ENCODE assay signal across 8 cellular contexts in the genomic region with DNA sequence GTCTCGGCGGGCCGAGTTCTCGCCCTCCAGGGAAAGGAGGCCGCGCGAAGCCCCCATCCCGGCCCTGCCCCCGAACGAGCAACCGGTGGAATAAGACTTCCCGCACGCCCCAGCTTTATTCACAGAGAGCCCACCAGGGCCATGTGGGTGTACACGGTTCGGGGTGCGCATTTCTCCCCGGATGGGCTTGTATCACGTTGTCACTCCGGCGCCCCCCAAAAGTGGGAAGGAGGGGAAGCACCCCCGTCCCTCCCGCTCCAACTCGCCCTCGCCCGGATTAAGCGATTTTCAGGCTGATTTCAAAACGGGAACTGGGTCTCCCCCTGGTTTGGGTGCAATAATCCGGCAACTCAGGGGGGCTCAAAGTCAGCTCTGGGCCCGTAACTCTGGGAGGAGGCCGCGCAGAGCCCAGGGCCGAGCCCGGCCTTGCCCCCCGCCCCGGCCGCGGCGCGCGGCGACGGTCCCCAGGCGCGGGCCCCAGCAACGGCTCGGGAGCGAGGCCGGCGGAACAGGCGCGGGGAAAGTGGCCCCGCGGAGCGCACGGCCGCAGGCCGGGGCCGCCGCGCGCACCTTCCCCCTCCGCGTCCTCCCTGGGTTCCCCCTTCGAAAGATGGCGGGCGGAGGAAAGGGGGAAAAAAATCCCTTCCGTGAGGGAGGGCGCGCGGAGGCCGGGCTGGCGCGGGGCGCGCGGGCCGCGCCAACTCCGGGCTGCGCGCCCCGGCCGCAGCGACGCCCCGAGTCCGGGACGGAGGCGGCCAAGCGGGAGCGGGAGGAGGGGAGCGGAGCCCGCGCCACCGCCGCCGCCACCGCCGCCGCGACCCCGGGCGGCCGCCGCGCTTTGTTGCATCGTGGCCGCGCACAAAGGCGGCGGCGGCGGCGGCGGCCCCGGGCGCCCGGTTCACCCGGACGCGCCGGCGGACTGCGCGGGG. TPM values are rescaled to one million over a fixed set of nuclear protein-coding genes. Genes with fewer than 3 reads are reported as not detected.
DNase-seq lines count a peak whose midpoint lies in the region; ATAC-seq and TF ChIP-seq lines count a peak whose summit lies in the region.

No MANE protein-coding gene starts in this region.

- no peaks in the 10 kb centered on the region for H3K9me3 ChIP-seq in CD8-positive, alpha-beta memory T cell (ENCODE audit: low read length)
- H3K9me3 ChIP-seq in muscle layer of duodenum (ENCODE audit: control insufficient read depth in 1 of 2, low read length in 2 of 2): no peaks in the 10 kb centered on the region
- H3K9me3 ChIP-seq in upper lobe of right lung: no peaks in the 10 kb centered on the region

- peaks cover 13 to 15% of the 10 kb centered on the region in 2 donors for H3K27me3 Mint-ChIP-seq in CD8-positive, alpha-beta memory T cell
- H3K27me3 Mint-ChIP-seq in endothelial cell (ENCODE audit: unreplicated experiment): peaks cover 7% of the 10 kb centered on the region

- H3K9me3 Mint-ChIP-seq in CD8-positive, alpha-beta memory T cell: no peaks in the 10 kb centered on the region
- H3K9me3 Mint-ChIP-seq in endothelial cell (ENCODE audit: unreplicated experiment): no peaks in the 10 kb centered on the region

- no peak for TF ChIP-seq EP300 in Ishikawa (IDR thresholded peaks at IDR 0.05; ENCODE audit: borderline replicate concordance)

- ATAC-seq in upper lobe of right lung: no peak

- H3K4me3 ChIP-seq in CD8-positive, alpha-beta memory T cell (ENCODE audit: low read length): peak overlapping the region; percentile 80
- H3K4me3 ChIP-seq in muscle layer of duodenum (ENCODE audit: low read depth in 1 of 2, low read length in 2 of 2): peak overlapping the region; percentile 79 to 84
- H3K4me3 ChIP-seq in upper lobe of right lung: peak overlapping the region; percentile 60

- CTCF ChIA-PET in CD8-positive, alpha-beta memory T cell (lab: Charles Lee): no interaction called here

- peaks cover 28% of the 10 kb centered on the region for H3K4me1 ChIP-seq in CD8-positive, alpha-beta memory T cell (ENCODE audit: insufficient read depth, low read length)
- H3K4me1 ChIP-seq in muscle layer of duodenum (ENCODE audit: control insufficient read depth in 1 of 2, insufficient read depth in 2 of 2, low read length in 2 of 2) (peaks cover 0 to 40% of the 10 kb centered on the region in 2 donors), upper lobe of right lung (peaks cover 34% of the 10 kb centered on the region)

- TF ChIP-seq CTCF in GM20000 (IDR thresholded peaks at IDR 0.05; ENCODE audit: extremely low read depth, missing control alignments) (no peak), endothelial cell (IDR thresholded peaks at IDR 0.05; ENCODE audit: unreplicated experiment) (no peak), upper lobe of right lung (IDR thresholded peaks at IDR 0.05) (no peak)

- H3K27me3 ChIP-seq in CD8-positive, alpha-beta memory T cell (ENCODE audit: insufficient read depth, low read length, poor library complexity, severe bottlenecking): peaks cover 20% of the 10 kb centered on the region
- H3K27me3 ChIP-seq in muscle layer of duodenum (ENCODE audit: low read depth, low read length) (no peaks in the 10 kb centered on the region), upper lobe of right lung (no peaks in the 10 kb centered on the region)

- intact Hi-C loops in upper lobe of right lung (cut with DNase I): no loop called here

- peaks cover 0 to 10% (median 0%) of the 10 kb centered on the region in 3 donors for H3K36me3 Mint-ChIP-seq in CD8-positive, alpha-beta memory T cell
- H3K36me3 Mint-ChIP-seq in endothelial cell (ENCODE audit: low read depth, unreplicated experiment): no peaks in the 10 kb centered on the region

- H3K36me3 ChIP-seq in CD8-positive, alpha-beta memory T cell (ENCODE audit: insufficient read depth, low read length): no peaks in the 10 kb centered on the region
- H3K36me3 ChIP-seq in muscle layer of duodenum (ENCODE audit: control insufficient read depth in 1 of 2, insufficient read depth in 2 of 2, low read length in 2 of 2) (no peaks in the 10 kb centered on the region), upper lobe of right lung (no peaks in the 10 kb centered on the region)

- peak overlapping the region; percentile 87 to 98 (median 92) for H3K4me3 Mint-ChIP-seq in CD8-positive, alpha-beta memory T cell
- H3K4me3 Mint-ChIP-seq in endothelial cell (ENCODE audit: unreplicated experiment): peak overlapping the region; percentile 96

- H3K27ac ChIP-seq in CD8-positive, alpha-beta memory T cell (ENCODE audit: low read depth, low read length): peak overlapping the region; percentile 69
- H3K27ac ChIP-seq in muscle layer of duodenum (ENCODE audit: low read length) (peak overlapping the region; percentile 76), upper lobe of right lung (peak overlapping the region; percentile 75)

- POLR2A ChIA-PET in CD8-positive, alpha-beta memory T cell (lab: Charles Lee): interaction anchor here (2.2 kb wide), 1 partner anchor 42 kb away, joined by 13 read pairs; the partner anchor contains the start of gene BRD3OS

- H3K27ac Mint-ChIP-seq in CD8-positive, alpha-beta memory T cell: peak overlapping the region; percentile 59 to 98 (median 88)
- no peak overlapping the region for H3K27ac Mint-ChIP-seq in endothelial cell (ENCODE audit: unreplicated experiment)

- peak; percentile 46 to 68 (median 52) for DNase-seq in CD8-positive, alpha-beta memory T cell
- peak; percentile 72 for DNase-seq in GM20000 (ENCODE audit: low spot score)
- peak; percentile 36 to 37 for DNase-seq in activated CD4-positive, alpha-beta T cell treated with anti-CD3 and anti-CD28 coated beads, Interleukin-2, amount 50 U/mL, for 48 hours
- peak; percentile 44 for DNase-seq in endothelial cell (ENCODE audit: low spot score)
- DNase-seq in upper lobe of right lung: peak; percentile 70
- no peak for DNase-seq in DMS153 treated with DMSO at 0.1 percent for 48 hours (lab: John Stamatoyannopoulos, UW; ENCODE audit: unreplicated experiment)

- TF ChIP-seq RAD21 in Ishikawa (IDR thresholded peaks at IDR 0.05; ENCODE audit: low read depth): no peak

- peaks cover 30 to 49% (median 32%) of the 10 kb centered on the region in 3 donors for H3K4me1 Mint-ChIP-seq in CD8-positive, alpha-beta memory T cell
- H3K4me1 Mint-ChIP-seq in endothelial cell (ENCODE audit: unreplicated experiment): peaks cover 15% of the 10 kb centered on the region

TF ChIP-seq in Ishikawa, 13 proteins besides CTCF, POLR2A, EP300 and RAD21:
- TF ChIP-seq, protein P1, sequence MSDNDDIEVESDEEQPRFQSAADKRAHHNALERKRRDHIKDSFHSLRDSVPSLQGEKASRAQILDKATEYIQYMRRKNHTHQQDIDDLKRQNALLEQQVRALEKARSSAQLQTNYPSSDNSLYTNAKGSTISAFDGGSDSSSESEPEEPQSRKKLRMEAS (IDR thresholded peaks at IDR 0.05): 0 out of 2 replicates have a peak, but pooled peaks have one; percentile 13
- TF ChIP-seq TAF1 (IDR thresholded peaks at IDR 0.05; ENCODE audit: low read depth): no peak; the same call in 1 of the 2 replicates
- TF ChIP-seq YY1 (IDR thresholded peaks at IDR 0.05; ENCODE audit: low read depth): peak; percentile 73
- TF ChIP-seq NFIC (IDR thresholded peaks at IDR 0.05): no peak
- no peak for TF ChIP-seq FOXM1 (IDR thresholded peaks at IDR 0.05; ENCODE audit: borderline replicate concordance, low read depth)
- TF ChIP-seq EGR1 (IDR thresholded peaks at IDR 0.05): no peak
- TF ChIP-seq ZBTB7A (IDR thresholded peaks at IDR 0.05; ENCODE audit: low read depth): peak; percentile 51; the same call in 1 of the 2 replicates

RNA-seq across cellular contexts. Expression of gene BRD3, which starts 0.6 kb away (rescaled TPM):
- total RNA-seq in CD8-positive, alpha-beta memory T cell: 10 to 100 TPM; 35.5 to 39.4 TPM
- 41.5 TPM for polyA plus RNA-seq in CD8-positive, alpha-beta memory T cell
- total RNA-seq in endothelial cell (ENCODE audit: unreplicated experiment) (56.2 TPM), upper lobe of right lung (38.4 TPM)

RNA-seq across cellular contexts. Expression of gene BRD3OS, which starts 41.9 kb away (rescaled TPM):
- 10 to 100 TPM; 15.4 TPM for total RNA-seq in CD8-positive, alpha-beta memory T cell
- polyA plus RNA-seq in CD8-positive, alpha-beta memory T cell: 26.2 TPM
- total RNA-seq in endothelial cell (ENCODE audit: unreplicated experiment): 11.4 TPM
- 10.7 TPM for total RNA-seq in upper lobe of right lung
